In genomic region chr6:54991761-54992330, GRCh38 we compare ENCODE assay signal across 24 cellular contexts.
"Had no signal": no experiment of that assay in that cellular context is flagged by ENCODE, and none has a peak within 500 bp of the region (broad histone marks: within the 10 kb centered on the region; RNA-seq: fewer than 3 reads in every experiment).

No MANE protein-coding gene starts in this region.

- DNase-seq: activated CD4-positive, alpha-beta memory T cell treated with anti-CD3 and anti-CD28 coated beads for 36 hours; activated CD4-positive, alpha-beta T cell treated with anti-CD3 and anti-CD28 coated beads for 36 hours; activated CD4-positive, alpha-beta T cell treated with anti-CD3 and anti-CD28 coated beads, Interleukin-2, amount 10 ng/mL, durations not matched to agents 24 days and 14 days; activated CD4-positive, CD25-positive, alpha-beta regulatory T cell; activated CD4-positive, CD25-positive, alpha-beta regulatory T cell treated with anti-CD3 and anti-CD28 coated beads, Interleukin-2, amount 50 U/mL, for 72 hours; activated CD8-positive, alpha-beta memory T cell treated with anti-CD3 and anti-CD28 coated beads, Interleukin-2, amount 10 ng/mL, durations not matched to agents 7 days and 5 days; activated CD8-positive, alpha-beta memory T cell treated with anti-CD3 and anti-CD28 coated beads, Interleukin-2, amount 50 U/mL, for 4 hours; activated CD8-positive, alpha-beta T cell treated with anti-CD3 and anti-CD28 coated beads, Interleukin-2, amount 10 ng/mL, durations not matched to agents 7 days and 5 days; activated effector memory CD4-positive, alpha-beta T cell treated with anti-CD3 and anti-CD28 coated beads, Interleukin-2, amount 50 U/mL, for 16 hours; activated naive CD4-positive, alpha-beta T cell treated with anti-CD3 and anti-CD28 coated beads for 36 hours; activated naive CD8-positive, alpha-beta T cell treated with anti-CD3 and anti-CD28 coated beads, Interleukin-2, amount 10 ng/mL, durations not matched to agents 7 days and 5 days; activated T-cell treated with anti-CD3 and anti-CD28 coated beads, Interleukin-2, amount 50 U/mL, for 1 hour; activated T-cell treated with anti-CD3 and anti-CD28 coated beads, Interleukin-2, amount 50 U/mL, for 48 hours; brain microvascular endothelial cell; central memory CD4-positive, alpha-beta T cell; cerebellar nuclear complex; dorsolateral prefrontal cortex; effector memory CD4-positive, alpha-beta T cell; endodermal cell; foreskin keratinocyte; T-helper 2 cell had no signal

- H3K4me1 ChIP-seq: gastroesophageal sphincter had no signal

- H3K27me3 ChIP-seq: brain microvascular endothelial cell, dorsolateral prefrontal cortex, foreskin keratinocyte, gastroesophageal sphincter had no signal

- H3K4me3 ChIP-seq: coronary artery, dorsolateral prefrontal cortex, gastroesophageal sphincter had no signal

- H3K27ac ChIP-seq: brain microvascular endothelial cell, coronary artery, dorsolateral prefrontal cortex, foreskin keratinocyte, gastroesophageal sphincter had no signal

- ATAC-seq: activated CD4-positive, alpha-beta T cell treated with anti-CD3 and anti-CD28 coated beads for 36 hours; activated CD8-positive, alpha-beta memory T cell treated with anti-CD3 and anti-CD28 coated beads, Interleukin-2, amount 10 ng/mL, durations not matched to agents 7 days and 5 days; activated CD8-positive, alpha-beta T cell treated with anti-CD3 and anti-CD28 coated beads, Interleukin-2, amount 10 ng/mL, durations not matched to agents 7 days and 5 days; activated naive CD4-positive, alpha-beta T cell treated with anti-CD3 and anti-CD28 coated beads, Interleukin-2, amount 50 U/mL, for 72 hours had no signal

- H3K36me3 ChIP-seq: brain microvascular endothelial cell, gastroesophageal sphincter had no signal
